ENCODE assay signal across 8 cellular contexts in the genomic region with DNA sequence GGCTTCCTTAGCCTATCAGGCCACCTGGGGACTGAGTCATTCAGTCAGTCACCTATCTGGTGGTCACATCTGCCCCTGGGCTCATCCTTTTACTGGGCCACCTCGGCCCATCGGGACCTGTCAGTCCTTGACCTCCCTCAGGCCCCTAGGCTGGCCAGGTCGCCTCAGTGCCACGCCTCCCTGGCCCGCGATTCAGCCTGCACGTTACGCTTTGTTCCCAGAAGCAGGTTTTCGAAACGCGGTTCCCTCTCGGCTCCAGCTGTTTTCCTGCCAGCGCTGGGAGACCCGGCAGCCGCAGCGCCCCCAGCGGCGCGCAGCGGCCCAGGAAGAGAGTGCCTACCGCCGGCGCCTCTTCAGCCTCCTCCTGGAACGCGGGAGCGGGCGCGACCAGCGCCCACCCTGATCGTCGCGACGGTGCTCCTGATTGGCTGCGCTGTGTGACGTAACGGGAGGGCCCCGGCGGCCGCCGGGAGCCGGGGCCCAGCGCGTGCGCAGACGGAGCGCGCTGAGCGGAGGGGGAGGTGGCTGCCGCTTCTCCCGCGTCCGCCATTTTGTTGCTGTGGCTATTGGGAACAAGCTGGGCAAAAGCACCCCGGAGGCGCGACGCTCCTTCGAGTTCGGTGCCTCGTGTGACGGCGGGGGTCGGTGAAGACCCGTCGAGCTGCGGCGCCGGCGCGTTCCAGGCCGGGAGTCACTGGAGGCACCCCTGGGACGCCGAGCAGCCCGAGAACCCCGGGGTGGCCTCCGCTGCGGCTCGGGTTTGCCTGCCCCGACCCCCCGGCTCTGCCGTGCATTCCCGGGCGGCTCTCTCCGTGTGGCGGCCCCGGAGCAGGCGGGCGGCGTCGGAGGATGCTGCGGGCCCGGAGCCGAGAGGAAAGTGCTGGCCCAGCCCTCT. TPM values are rescaled to one million over a fixed set of nuclear protein-coding genes. Genes with fewer than 3 reads are reported as not detected.
A peak's percentile ranks its signal among the peaks of the same experiment; 100 is the strongest.
DNase-seq lines count a peak whose midpoint lies in the region; ATAC-seq and TF ChIP-seq lines count a peak whose summit lies in the region.

Gene CRKL, plus strand, starts transcription at position 492 of the 895 bp plus-strand sequence. CDS start 528 bp downstream, outside the sequence.

- no peaks in the 10 kb centered on the region for H3K9me3 ChIP-seq in OCI-LY3 (ENCODE audit: insufficient read depth, low read length)
- no peaks in the 10 kb centered on the region for H3K9me3 ChIP-seq in mucosa of descending colon

- no peaks in the 10 kb centered on the region for H3K27me3 ChIP-seq in OCI-LY3 (ENCODE audit: low read depth, low read length)

- H3K9ac ChIP-seq in OCI-LY3 (ENCODE audit: low read length) = peak within 1 kb of the TSS; percentile 89

- peaks cover 13% of the 10 kb centered on the region for H3K36me3 ChIP-seq in OCI-LY3 (replicated peaks; ENCODE audit: low read depth, low read length)
- no peaks in the 10 kb centered on the region for H3K36me3 ChIP-seq in mucosa of descending colon (ENCODE audit: low read depth)

- peaks cover 33% of the 10 kb centered on the region for H4K20me1 ChIP-seq in OCI-LY3 (ENCODE audit: insufficient read depth, low read length)

- H3K79me2 ChIP-seq in OCI-LY3 (ENCODE audit: low read length) = peaks cover 53% of the 10 kb centered on the region

- ATAC-seq in GM21526 (IDR thresholded peaks at IDR 0.05; ENCODE audit: low FRiP score, unreplicated experiment) (peak; percentile 85), mucosa of descending colon (peak; percentile 95)

- peak within 1 kb of the TSS; percentile 79 for H3K4me2 ChIP-seq in OCI-LY3 (ENCODE audit: low read length)

- peak within 1 kb of the TSS; percentile 90 for H2AFZ ChIP-seq in OCI-LY3 (ENCODE audit: low read depth, low read length)

- DNase-seq in DMS114 treated with DMSO at 0.1 percent for 48 hours (lab: John Stamatoyannopoulos, UW; ENCODE audit: unreplicated experiment) (peak; percentile 94), HuH-7.5 (ENCODE audit: low spot score) (peak; percentile 94), activated T-cell treated with anti-CD3 and anti-CD28 coated beads for 1 hour (ENCODE audit: low read depth) (peak; percentile 92), epithelial cell of esophagus (ENCODE audit: low read depth) (peak; percentile 98), mucosa of descending colon (peak; percentile 95 to 98 (median 98))
- DNase-seq in stimulated activated CD8-positive, alpha-beta memory T cell treated with anti-CD3 and anti-CD28 coated beads, Interleukin-4, amount 100 ng/mL, for 24 hours (ENCODE audit: low read depth) = peak; percentile 95

- H3K4me1 ChIP-seq in OCI-LY3 (ENCODE audit: low read length) (peaks cover 22% of the 10 kb centered on the region), mucosa of descending colon (ENCODE audit: low read depth) (peaks cover 14% of the 10 kb centered on the region)

- intact Hi-C loops in mucosa of descending colon (cut with DNase I, micrococcal nuclease) = loop anchor here (5.0 to 10.0 kb wide), 2 partner anchors 40 to 68 kb away; partner anchors contain the start of gene LZTR1 (in 1 of the 2)

- peak within 1 kb of the TSS; percentile 67 for H3K27ac ChIP-seq in OCI-LY3 (ENCODE audit: low read length)

- H3K4me3 ChIP-seq in OCI-LY3 (ENCODE audit: low read length) (peak within 1 kb of the TSS; percentile 84), epithelial cell of esophagus (ENCODE audit: low read length) (peak within 1 kb of the TSS; percentile 85), mucosa of descending colon (peak within 1 kb of the TSS; percentile 69)

- TF ChIP-seq CTCF in OCI-LY3 (IDR thresholded peaks at IDR 0.05; ENCODE audit: low read depth, low read length) = peak; percentile 96
- TF ChIP-seq CTCF in epithelial cell of esophagus (IDR thresholded peaks at IDR 0.05; ENCODE audit: insufficient read depth, low read depth, low read length, missing control alignments) = peak; percentile 75
- TF ChIP-seq CTCF in mucosa of descending colon (IDR thresholded peaks at IDR 0.05) = peak; percentile 97

RNA-seq across cellular contexts. Expression of gene CRKL, which starts in this region (rescaled TPM):
- total RNA-seq in mucosa of descending colon = 10 to 100 TPM; 48.7 to 63.4 (median 55.3) TPM

Comparison
In these comparisons a context has a peak if more than half of its experiments do, and no peak if none do; other contexts are left out.
1. Peak in every context shown above with its lines: DNase-seq, ATAC-seq, H3K4me3 ChIP-seq and H3K27ac ChIP-seq.